In the genomic region with DNA sequence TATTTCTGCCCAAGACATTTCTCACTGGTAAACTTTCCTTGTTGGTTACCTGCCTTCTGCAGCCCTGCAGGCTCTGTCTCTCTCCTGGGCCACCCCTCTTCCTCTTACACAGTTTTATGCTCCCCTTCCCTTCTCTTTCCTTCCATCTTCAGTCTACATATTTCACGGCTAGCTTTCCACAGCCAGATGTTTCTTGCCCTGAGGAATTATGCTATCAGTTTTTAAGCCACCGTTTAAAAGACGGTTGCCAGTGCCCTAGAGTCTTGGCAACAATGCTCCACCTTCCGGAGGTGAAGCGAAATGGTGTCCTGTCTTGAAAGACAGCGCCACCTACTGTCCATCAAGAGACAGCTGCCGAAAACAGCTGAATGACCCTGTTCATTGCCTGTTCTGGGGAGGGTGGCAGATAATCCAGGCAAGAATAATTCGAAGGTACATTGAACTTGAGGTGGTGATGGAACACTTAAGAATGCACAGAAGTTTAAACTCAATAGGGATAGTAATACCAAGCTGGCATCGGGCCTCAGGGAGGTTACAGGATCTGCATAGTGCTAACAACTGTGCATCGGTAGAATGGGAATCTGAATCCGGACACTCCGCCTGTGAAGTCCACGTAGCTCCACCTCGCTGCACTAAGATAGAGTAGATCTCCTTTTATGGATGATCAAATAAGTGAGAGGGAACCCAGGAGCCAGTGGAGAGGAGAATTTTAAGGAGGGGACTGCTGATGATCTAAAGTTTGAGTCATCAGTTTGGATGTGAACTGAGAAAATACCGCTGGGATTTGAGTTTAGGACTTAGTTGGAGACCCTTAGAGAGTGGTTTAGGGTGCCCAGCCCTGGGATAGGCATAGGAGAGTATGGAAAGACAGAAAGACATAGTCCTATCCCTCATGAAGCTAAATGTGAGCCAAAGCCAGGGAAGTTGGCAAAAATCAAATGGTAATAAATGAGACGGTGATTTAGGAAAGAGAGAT, we compare ENCODE assay signal across 1 cellular context.
TF ChIP-seq lines count a peak whose summit lies in the region.

No MANE protein-coding gene starts in this region.

TF ChIP-seq in H1, 55 proteins besides CTCF, POLR2A, EP300 and RAD21:
- TF ChIP-seq YY1 (IDR thresholded peaks at IDR 0.05; ENCODE audit: low read depth, low read length) (peak; percentile 58; the same call in 1 of the 2 replicates), RNF2 (IDR thresholded peaks at IDR 0.05; ENCODE audit: borderline replicate concordance, low read depth, low read length, missing control alignments, poor library complexity, severe bottlenecking) (no peak), SIN3A (conservative IDR thresholded peaks at IDR 0.05 in 1 of 2, IDR thresholded peaks at IDR 0.05 in 1 of 2; ENCODE audit: low read depth in 1 of 2, low read length in 2 of 2) (0 out of 4 replicates have a peak, but pooled peaks of 1 of the 2 experiments have one; percentile 21), ASH2L (IDR thresholded peaks at IDR 0.05; ENCODE audit: low read length) (no peak), JUND (IDR thresholded peaks at IDR 0.05; ENCODE audit: low read length) (0 out of 2 replicates have a peak, but pooled peaks have one; percentile 12), EGR1 (IDR thresholded peaks at IDR 0.05; ENCODE audit: borderline replicate concordance, low read depth, low read length) (no peak), GABPA (IDR thresholded peaks at IDR 0.05; ENCODE audit: borderline replicate concordance, insufficient read depth, low read length) (no peak), TAF7 (optimal IDR thresholded peaks at IDR 0.05; ENCODE audit: borderline replicate concordance, low read depth, low read length) (no peak), SP1 (IDR thresholded peaks at IDR 0.05; ENCODE audit: low read depth, low read length) (no peak), RXRA (IDR thresholded peaks at IDR 0.05; ENCODE audit: insufficient read depth, low read depth, low read length) (no peak), CHD1 (IDR thresholded peaks at IDR 0.05; ENCODE audit: low read depth, low read length) (no peak), NRF1 (IDR thresholded peaks at IDR 0.05; ENCODE audit: low read depth, low read length) (no peak), CHD2 (IDR thresholded peaks at IDR 0.05; ENCODE audit: low read length) (no peak), SIRT6 (IDR thresholded peaks at IDR 0.05; ENCODE audit: low read length) (no peak), CREB1 (IDR thresholded peaks at IDR 0.05) (0 out of 2 replicates have a peak, but pooled peaks have one; percentile 18), NANOG (IDR thresholded peaks at IDR 0.05; ENCODE audit: insufficient read depth, low read depth, low read length, poor library complexity, severe bottlenecking) (no peak), SUZ12 (IDR thresholded peaks at IDR 0.05; ENCODE audit: low read length) (no peak), SRF (IDR thresholded peaks at IDR 0.05; ENCODE audit: low read depth, low read length) (no peak), TAF1 (IDR thresholded peaks at IDR 0.05; ENCODE audit: low read depth, low read length) (no peak)
- TF ChIP-seq, protein P1, sequence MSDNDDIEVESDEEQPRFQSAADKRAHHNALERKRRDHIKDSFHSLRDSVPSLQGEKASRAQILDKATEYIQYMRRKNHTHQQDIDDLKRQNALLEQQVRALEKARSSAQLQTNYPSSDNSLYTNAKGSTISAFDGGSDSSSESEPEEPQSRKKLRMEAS (IDR thresholded peaks at IDR 0.05), result no peak
TF ChIP-seq in H1: peak in this region for 4.
